32 cellular contexts compared by ENCODE assay signal in genomic region chr6:46026307-46026706, GRCh38. TPM values are rescaled to one million over a fixed set of nuclear protein-coding genes. Genes with fewer than 3 reads are reported as not detected.
"Had no signal": no experiment of that assay in that cellular context is flagged by ENCODE, and none has a peak within 500 bp of the region (broad histone marks: within the 10 kb centered on the region; RNA-seq: fewer than 3 reads in every experiment).

No MANE protein-coding gene starts in this region.

- H3K36me3 ChIP-seq: neural progenitor cell, ovary, right lobe of liver, sigmoid colon, spleen, suprapubic skin, tibial artery, transverse colon, vagina had no signal

- H3K4me1 ChIP-seq: neural progenitor cell, parathyroid adenoma, right lobe of liver, sigmoid colon, spleen, suprapubic skin, testis, vagina had no signal

- DNase-seq: natural killer cell; occipital lobe; ovary; posterior cingulate gyrus; psoas muscle; right cardiac atrium; right lobe of liver; sigmoid colon; spleen; stimulated activated CD4-positive, alpha-beta T cell treated with anti-CD3 and anti-CD28 coated beads, Interleukin-12 subunit alpha, Interleukin-12 subunit beta, amount 100 ng/mL, for 4 hours; stimulated activated CD4-positive, alpha-beta T cell treated with anti-CD3 and anti-CD28 coated beads, Interleukin-1b, Interleukin-23, amount 100 ng/mL, for 48 hours; stimulated activated CD4-positive, alpha-beta T cell treated with anti-CD3 and anti-CD28 coated beads, Interleukin-4, amount 100 ng/mL, for 1 hour; stimulated activated CD4-positive, alpha-beta T cell treated with anti-CD3 and anti-CD28 coated beads, Interleukin-4, amount 100 ng/mL, for 4 hours; stimulated activated CD8-positive, alpha-beta memory T cell treated with anti-CD3 and anti-CD28 coated beads, Interleukin-4, amount 100 ng/mL, for 48 hours; stimulated activated naive CD4-positive, alpha-beta T cell; stimulated activated naive CD8-positive, alpha-beta T cell treated with anti-CD3 and anti-CD28 coated beads, Interleukin-15, amount 100 ng/mL, for 72 hours; stimulated activated naive CD8-positive, alpha-beta T cell treated with anti-CD3 and anti-CD28 coated beads, Interleukin-15, Interleukin-2, amounts not matched to agents 100 U/mL and 50 U/mL, for 24 hours; substantia nigra; testis; tibial artery; transverse colon had no signal

- H3K27me3 Mint-ChIP-seq: progenitor cell of endocrine pancreas had no signal

- H2AFZ ChIP-seq: neural progenitor cell, parathyroid adenoma had no signal

- H3K4me3 ChIP-seq: neural progenitor cell, ovary, psoas muscle, right lobe of liver, sigmoid colon, skin epidermis, smooth muscle cell, spleen, suprapubic skin, testis, tibial artery, transverse colon, vagina had no signal

- H3K27ac ChIP-seq: neural progenitor cell, ovary, parathyroid adenoma, psoas muscle, right lobe of liver, sigmoid colon, skin epidermis, spleen, suprapubic skin, testis, tibial artery, transverse colon, vagina had no signal

- H3K27ac Mint-ChIP-seq: natural killer cell; nephron; neural progenitor cell; progenitor cell of endocrine pancreas; stimulated activated memory B cell treated with anti-CD40 and anti-IgM and Interleukin-4, amounts not matched to agents 10 μg/mL and 1 μg/mL and 100 μg/mL, for 72 hours; stimulated activated naive CD8-positive, alpha-beta T cell treated with anti-CD3 and anti-CD28 coated beads, Interleukin-15, amount 100 ng/mL, for 72 hours; type B pancreatic cell had no signal

- H3K4me1 Mint-ChIP-seq: natural killer cell; nephron; neural progenitor cell; stimulated activated memory B cell treated with anti-CD40 and anti-IgM and Interleukin-4, amounts not matched to agents 10 μg/mL and 1 μg/mL and 100 μg/mL, for 72 hours; stimulated activated naive CD8-positive, alpha-beta T cell treated with anti-CD3 and anti-CD28 coated beads, Interleukin-15, amount 100 ng/mL, for 72 hours had no signal

- ATAC-seq: natural killer cell; psoas muscle; right cardiac atrium; right lobe of liver; stimulated activated memory B cell treated with anti-CD40 and anti-IgM and Interleukin-4, amounts not matched to agents 10 μg/mL and 1 μg/mL and 100 μg/mL, for 72 hours; stimulated activated naive CD8-positive, alpha-beta T cell treated with anti-CD3 and anti-CD28 coated beads, Interleukin-15, amount 100 ng/mL, for 72 hours; stimulated activated naive CD8-positive, alpha-beta T cell treated with anti-CD3 and anti-CD28 coated beads, Interleukin-15, Interleukin-2, amounts not matched to agents 100 U/mL and 50 U/mL, for 24 hours had no signal

- H3K9ac ChIP-seq: neural progenitor cell, parathyroid adenoma had no signal

- H3K4me3 Mint-ChIP-seq: natural killer cell; nephron; neural progenitor cell; stimulated activated memory B cell treated with anti-CD40 and anti-IgM and Interleukin-4, amounts not matched to agents 10 μg/mL and 1 μg/mL and 100 μg/mL, for 72 hours; stimulated activated naive CD8-positive, alpha-beta T cell treated with anti-CD3 and anti-CD28 coated beads, Interleukin-15, amount 100 ng/mL, for 72 hours; type B pancreatic cell had no signal

- H3K36me3 Mint-ChIP-seq: natural killer cell; neural progenitor cell; stimulated activated memory B cell treated with anti-CD40 and anti-IgM and Interleukin-4, amounts not matched to agents 10 μg/mL and 1 μg/mL and 100 μg/mL, for 72 hours; type B pancreatic cell had no signal

- H3K79me2 ChIP-seq: parathyroid adenoma had no signal

- H3K9me3 Mint-ChIP-seq: natural killer cell; nephron; neural progenitor cell; stimulated activated naive CD8-positive, alpha-beta T cell treated with anti-CD3 and anti-CD28 coated beads, Interleukin-15, amount 100 ng/mL, for 72 hours; type B pancreatic cell had no signal

- H3K27me3 ChIP-seq: neural progenitor cell, ovary, right lobe of liver, sigmoid colon, suprapubic skin, testis, tibial artery, transverse colon, vagina had no signal

- H3K4me2 ChIP-seq: neural progenitor cell, smooth muscle cell had no signal

- H3K9me3 ChIP-seq: ovary, psoas muscle, right lobe of liver, sigmoid colon, suprapubic skin, testis, tibial artery, transverse colon, vagina had no signal

RNA-seq across cellular contexts. Expression of gene CLIC5, which starts 10.6 kb away (rescaled TPM):
- total RNA-seq: osteoblast had no signal
